Comparison of ENCODE assay signal across 1 cellular context in genomic region chr7:108132551-108133265, GRCh38.
TF ChIP-seq lines count a peak whose summit lies in the region.

No MANE protein-coding gene starts in this region.

TF ChIP-seq in H1, 55 proteins besides CTCF, POLR2A, EP300 and RAD21 (continued from another document):
- TF ChIP-seq POLR2AphosphoS5 (IDR thresholded peaks at IDR 0.05; ENCODE audit: low read depth, low read length) (no peak), CTBP2 (IDR thresholded peaks at IDR 0.05; ENCODE audit: borderline replicate concordance, insufficient read depth, insufficient read length, low read length) (no peak), MAX (IDR thresholded peaks at IDR 0.05) (no peak), YY1 (IDR thresholded peaks at IDR 0.05; ENCODE audit: low read depth, low read length) (no peak), EGR1 (IDR thresholded peaks at IDR 0.05; ENCODE audit: borderline replicate concordance, low read depth, low read length) (no peak), ATF3 (IDR thresholded peaks at IDR 0.05; ENCODE audit: insufficient read depth, low read depth, low read length) (no peak), GABPA (IDR thresholded peaks at IDR 0.05; ENCODE audit: borderline replicate concordance, insufficient read depth, low read length) (no peak), PHF8 (conservative IDR thresholded peaks at IDR 0.05; ENCODE audit: low read depth, low read length) (no peak), TAF7 (optimal IDR thresholded peaks at IDR 0.05; ENCODE audit: borderline replicate concordance, low read depth, low read length) (no peak), CHD2 (IDR thresholded peaks at IDR 0.05; ENCODE audit: low read length) (no peak), SIX5 (IDR thresholded peaks at IDR 0.05; ENCODE audit: low read depth, low read length) (no peak)
TF ChIP-seq in H1: peak in this region for 0.
